Comparison of ENCODE assay signal across 1 cellular context in the genomic region with DNA sequence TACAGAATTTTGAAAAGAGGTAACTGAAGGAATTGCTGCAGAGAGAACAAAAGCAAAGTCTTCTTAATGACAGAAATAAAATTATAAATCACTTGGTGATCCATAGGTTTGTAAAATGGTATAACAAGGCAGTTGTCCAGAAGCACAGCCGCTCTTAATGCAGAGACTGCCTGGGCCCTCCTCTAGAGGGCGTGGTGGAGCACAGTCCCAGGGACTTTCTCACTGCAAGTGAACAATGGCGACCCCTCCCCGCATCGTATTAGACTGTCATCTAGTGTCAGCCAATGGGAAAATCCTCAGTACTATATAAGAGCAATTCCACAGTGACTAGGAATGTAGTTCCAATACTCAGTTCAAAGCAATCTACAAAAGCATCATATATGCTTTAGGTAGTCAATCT.
TF ChIP-seq lines count a peak whose summit lies in the region.

No MANE protein-coding gene starts in this region.

TF ChIP-seq in endothelial cell of umbilical vein, 7 proteins besides CTCF, POLR2A, EP300 and RAD21 (continued from another document):
- no peak for TF ChIP-seq FOS (IDR thresholded peaks at IDR 0.05; ENCODE audit: borderline replicate concordance, insufficient read depth, low read length)
- TF ChIP-seq, protein P1, sequence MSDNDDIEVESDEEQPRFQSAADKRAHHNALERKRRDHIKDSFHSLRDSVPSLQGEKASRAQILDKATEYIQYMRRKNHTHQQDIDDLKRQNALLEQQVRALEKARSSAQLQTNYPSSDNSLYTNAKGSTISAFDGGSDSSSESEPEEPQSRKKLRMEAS (IDR thresholded peaks at IDR 0.05; ENCODE audit: insufficient read depth, insufficient read length): no peak
- no peak for TF ChIP-seq MYC (IDR thresholded peaks at IDR 0.05; ENCODE audit: low read depth, low read length)
